Comparison of ENCODE assay signal across 17 cellular contexts in genomic region chr12:52946797-52947547, GRCh38. TPM values are rescaled to one million over a fixed set of nuclear protein-coding genes. Genes with fewer than 3 reads are reported as not detected.
DNase-seq lines count a peak whose midpoint lies in the region; ATAC-seq and TF ChIP-seq lines count a peak whose summit lies in the region.
"Had no signal": no experiment of that assay in that cellular context is flagged by ENCODE, and none has a peak within 500 bp of the region (broad histone marks: within the 10 kb centered on the region; RNA-seq: fewer than 3 reads in every experiment).

No MANE protein-coding gene starts in this region.

- H2BK20ac ChIP-seq in H9 (ENCODE audit: low read depth, low read length, poor library complexity, severe bottlenecking), result no peak overlapping the region

- H2AFZ ChIP-seq in H9 (ENCODE audit: low read length), result no peak overlapping the region

- TF ChIP-seq POLR2A in prostate gland (IDR thresholded peaks at IDR 0.05), result no peak

- no peak overlapping the region for H3K56ac ChIP-seq in H9 (ENCODE audit: insufficient read length, low read depth, low read length)

- intact Hi-C loops in prostate gland (cut with DNase I), result no loop called here

- H4K20me1 ChIP-seq in H9 (ENCODE audit: control insufficient read depth, insufficient read depth, insufficient read length), result no peaks in the 10 kb centered on the region

- peak overlapping the region; percentile 8 to 68 for H3K4me3 Mint-ChIP-seq in H9

- peaks cover 75 to 85% of the 10 kb centered on the region in 2 experiments for H3K4me1 Mint-ChIP-seq in H9

- peak overlapping the region; percentile 48; the same call in 1 of the 2 replicates for H3K14ac ChIP-seq in H9 (ENCODE audit: insufficient read depth, low read length)

- WGBS in H9 (ENCODE audit: extremely low coverage, insufficient read length, low lambda C conversion rate), result no CpG with 5 or more reads among the region's 10 CpGs
- WGBS in prostate gland, result 73% methylated on average over 10 of the region's 10 CpGs

- H3K18ac ChIP-seq in H9 (ENCODE audit: insufficient read length, low read depth, low read length), result peak overlapping the region; percentile 44

- POLR2A ChIA-PET in HEK293T (lab: Yijun Ruan, JAX), result interaction anchor here (0.7 to 1.2 kb wide), 3 partner anchors 10 to 42 kb away, joined by 3 read pairs; partner anchors contain the start of gene KRT8

- no peak overlapping the region for H2BK5ac ChIP-seq in H9 (ENCODE audit: insufficient read length, low read length)

- no peaks in the 10 kb centered on the region; a peak in 1 of 5 replicates for H3K9me3 Mint-ChIP-seq in H9
- H3K9me3 Mint-ChIP-seq: stimulated activated naive CD8-positive, alpha-beta T cell treated with anti-CD3 and anti-CD28 coated beads, Interleukin-15, Interleukin-2, amounts not matched to agents 100 ng/mL and 50 ng/mL, for 24 hours had no signal

- H3T11ph ChIP-seq in H9 (ENCODE audit: low read length), result no peak overlapping the region

- H2BK15ac ChIP-seq in H9 (ENCODE audit: low read depth, low read length), result no peak overlapping the region

- H3K27me3 Mint-ChIP-seq in H9 (ENCODE audit: low read depth), result no peaks in the 10 kb centered on the region

- no peak for TF ChIP-seq CTCF in H9 (conservative IDR thresholded peaks at IDR 0.05)
- no peak for TF ChIP-seq CTCF in prostate gland (IDR thresholded peaks at IDR 0.05)
- TF ChIP-seq CTCF in coronary artery (IDR thresholded peaks at IDR 0.05), result no peak

- peaks cover 25 to 28% (median 26%) of the 10 kb centered on the region in 3 experiments; a peak in 6 of 7 replicates for H3K36me3 Mint-ChIP-seq in H9 (ENCODE audit: insufficient read depth in 1 of 3, low read depth in 3 of 3)

- H3K27ac Mint-ChIP-seq in H9, result peak overlapping the region; percentile 55 to 96 (median 89); a peak in 6 of 7 replicates
- H3K27ac Mint-ChIP-seq: stimulated activated naive CD8-positive, alpha-beta T cell treated with anti-CD3 and anti-CD28 coated beads, Interleukin-15, Interleukin-2, amounts not matched to agents 100 ng/mL and 50 ng/mL, for 24 hours had no signal

- ATAC-seq in GM21367 (IDR thresholded peaks at IDR 0.05; ENCODE audit: unreplicated experiment), result no peak
- ATAC-seq: activated CD4-positive, CD25-positive, alpha-beta regulatory T cell treated with anti-CD3 and anti-CD28 coated beads, Interleukin-2, amount 50 U/mL, for 24 hours; heart right ventricle had no signal

- no peak overlapping the region for H3K27ac ChIP-seq in H9 (ENCODE audit: insufficient read length, low read depth, low read length)
- H3K27ac ChIP-seq in SK-N-MC, result peak overlapping the region; percentile 91
- peak overlapping the region; percentile 47 for H3K27ac ChIP-seq in iPS-18a (ENCODE audit: low read length)
- H3K27ac ChIP-seq in prostate gland, result peak overlapping the region; percentile 42 to 56
- H3K27ac ChIP-seq in coronary artery, result peak overlapping the region in 1 of 2 donors; percentile 81
- H3K27ac ChIP-seq: heart right ventricle, HL-60 had no signal

- H4K91ac ChIP-seq in H9 (ENCODE audit: insufficient read length, low read depth, low read length), result no peak overlapping the region

- H3K23me2 ChIP-seq in H9 (ENCODE audit: insufficient read length, low read depth, low read length, poor library complexity, severe bottlenecking), result peaks cover 14% of the 10 kb centered on the region

- no peak overlapping the region for H4K5ac ChIP-seq in H9 (ENCODE audit: insufficient read length, low read depth, low read length)

- H3K79me1 ChIP-seq in H9 (ENCODE audit: insufficient read depth, low read depth, low read length, poor library complexity, severe bottlenecking), result peaks cover 4% of the 10 kb centered on the region

- peaks cover 10% of the 10 kb centered on the region; the same call in 1 of the 2 replicates for H3K79me2 ChIP-seq in H9 (ENCODE audit: insufficient read depth, low read length)

- DNase-seq in H9, result peak; percentile 47
- no peak for DNase-seq in SK-N-MC (ENCODE audit: low read depth, low spot score)
- DNase-seq in prostate gland (ENCODE audit: low spot score), result no peak
- no peak for DNase-seq in HEK293T (ENCODE audit: extremely low spot score)
- DNase-seq in NCI-H82 treated with DMSO at 0.1 percent for 48 hours (lab: John Stamatoyannopoulos, UW; ENCODE audit: unreplicated experiment), result no peak
- no peak for DNase-seq in coronary artery (ENCODE audit: low spot score)
- DNase-seq: activated T-cell treated with anti-CD3 and anti-CD28 coated beads, Interleukin-2, amount 50 U/mL, for 1 hour; heart right ventricle; NCI-H1092; NCI-H524 treated with DMSO at 0.1 percent for 48 hours; stimulated activated CD4-positive, alpha-beta T cell treated with anti-CD3 and anti-CD28 coated beads, Interleukin-4, amount 100 ng/mL, for 24 hours had no signal

- H3K9ac ChIP-seq in H9 (ENCODE audit: extremely low read depth, insufficient read length, low read length), result no peak overlapping the region
- H3K9ac ChIP-seq in SK-N-MC (ENCODE audit: insufficient read length), result peak overlapping the region; percentile 75
- H3K9ac ChIP-seq in iPS-18a (ENCODE audit: low read length), result peak overlapping the region; percentile 45

- H3K4ac ChIP-seq in H9 (ENCODE audit: low read depth, low read length), result no peak overlapping the region; the same call in 1 of the 2 replicates

- H3K36me3 ChIP-seq in SK-N-MC (ENCODE audit: insufficient read depth, low read length) (peaks cover 20% of the 10 kb centered on the region), iPS-18a (ENCODE audit: control insufficient read depth, low read depth, low read length) (peaks cover 20% of the 10 kb centered on the region), prostate gland (no peaks in the 10 kb centered on the region)
- H3K36me3 ChIP-seq: heart right ventricle had no signal

- CTCF ChIA-PET in HEK293T (lab: Yijun Ruan, JAX), result interaction anchor here (0.8 to 2.0 kb wide), 3 partner anchors 18 to 62 kb away, joined by 3 to 7 read pairs (median 4); no protein-coding TSS in a partner anchor

- H3K4me1 ChIP-seq in H9 (ENCODE audit: insufficient read depth, low read length) (peaks cover 22% of the 10 kb centered on the region), iPS-18a (ENCODE audit: control insufficient read depth, low read depth, low read length) (peaks cover 46% of the 10 kb centered on the region), prostate gland (replicated peaks) (peaks cover 3% of the 10 kb centered on the region)

- no peaks in the 10 kb centered on the region for H3K27me3 ChIP-seq in H9 (ENCODE audit: insufficient read depth, low read length)
- no peaks in the 10 kb centered on the region for H3K27me3 ChIP-seq in iPS-18a (ENCODE audit: control insufficient read depth, insufficient read depth, low read length)
- H3K27me3 ChIP-seq in prostate gland (replicated peaks; ENCODE audit: insufficient read depth), result no peaks in the 10 kb centered on the region

- no peak overlapping the region for H2BK12ac ChIP-seq in H9 (ENCODE audit: insufficient read length, low read depth, low read length)

- no peak overlapping the region for H3K4me2 ChIP-seq in H9 (ENCODE audit: insufficient read depth, insufficient read length, low read length)

- no peak overlapping the region for H2BK120ac ChIP-seq in H9 (ENCODE audit: low read depth, low read length, poor library complexity, severe bottlenecking)

- peak overlapping the region; percentile 73; the same call in 1 of the 2 replicates for H3K4me3 ChIP-seq in SK-N-MC
- H3K4me3 ChIP-seq in iPS-18a (ENCODE audit: low read length), result peak overlapping the region; percentile 35
- no peak overlapping the region for H3K4me3 ChIP-seq in prostate gland
- no peak overlapping the region for H3K4me3 ChIP-seq in coronary artery
- H3K4me3 ChIP-seq: heart right ventricle, lung had no signal

- no peak overlapping the region for H4K8ac ChIP-seq in H9 (replicated peaks; ENCODE audit: insufficient read length, low read depth, low read length)

- peak overlapping the region; percentile 55 for H2AK5ac ChIP-seq in H9 (ENCODE audit: insufficient read length, low read length)

- H3K9me3 ChIP-seq in H9 (ENCODE audit: control insufficient read depth, low read depth, low read length), result no peaks in the 10 kb centered on the region
- H3K9me3 ChIP-seq in SK-N-MC (ENCODE audit: low read depth, low read length), result no peaks in the 10 kb centered on the region
- H3K9me3 ChIP-seq in iPS-18a (ENCODE audit: control insufficient read depth, low read depth, low read length), result no peaks in the 10 kb centered on the region
- H3K9me3 ChIP-seq in prostate gland, result no peaks in the 10 kb centered on the region
- H3K9me3 ChIP-seq: heart right ventricle had no signal

- H3K23ac ChIP-seq in H9 (ENCODE audit: insufficient read length, low read depth, low read length), result no peak overlapping the region

TF ChIP-seq in HEK293T, 16 proteins besides CTCF, POLR2A, EP300 and RAD21:
- TF ChIP-seq SUZ12 (IDR thresholded peaks at IDR 0.05), result no peak
- TF ChIP-seq FOXA1 (IDR thresholded peaks at IDR 0.05), result no peak
- no peak for TF ChIP-seq NFRKB (IDR thresholded peaks at IDR 0.05)
- no peak for TF ChIP-seq ARNT (IDR thresholded peaks at IDR 0.05)
- TF ChIP-seq ZNF384 (IDR thresholded peaks at IDR 0.05), result no peak
- no peak for TF ChIP-seq L3MBTL2 (conservative IDR thresholded peaks at IDR 0.05)
- no peak for TF ChIP-seq SP1 (IDR thresholded peaks at IDR 0.05)
- TF ChIP-seq FOXK2 (IDR thresholded peaks at IDR 0.05), result no peak
- no peak for TF ChIP-seq FOXM1 (IDR thresholded peaks at IDR 0.05; ENCODE audit: borderline replicate concordance)
- no peak for TF ChIP-seq TARDBP (IDR thresholded peaks at IDR 0.05)
- no peak for TF ChIP-seq PKNOX1 (IDR thresholded peaks at IDR 0.05)
- no peak for TF ChIP-seq LEF1 (IDR thresholded peaks at IDR 0.05; ENCODE audit: borderline replicate concordance)
- TF ChIP-seq HDGF (IDR thresholded peaks at IDR 0.05; ENCODE audit: borderline replicate concordance), result no peak
- TF ChIP-seq ELF4 (IDR thresholded peaks at IDR 0.05), result no peak
- no peak for TF ChIP-seq CTBP1 (IDR thresholded peaks at IDR 0.05; ENCODE audit: borderline replicate concordance)
- no peak for TF ChIP-seq BHLHE40 (IDR thresholded peaks at IDR 0.05; ENCODE audit: borderline replicate concordance)

RNA-seq across cellular contexts. Expression of gene KRT18, which starts 1.9 kb away (rescaled TPM):
- 245 and 263 TPM in 2 replicates for total RNA-seq in H9 (2021)
- total RNA-seq in prostate gland, result 100 to 1,000 TPM; 211 to 737 TPM

RNA-seq across cellular contexts. Expression of gene KRT8, which starts 42.1 kb away (rescaled TPM):
- total RNA-seq in H9 (2021) (244 and 247 TPM in 2 replicates), prostate gland (100 to 1,000 TPM; 182 to 536 TPM)

RNA-seq across cellular contexts. Expression of gene EIF4B, which starts 59.3 kb away (rescaled TPM):
- 713 and 723 TPM in 2 replicates for total RNA-seq in H9 (2021)
- total RNA-seq in prostate gland, result 100 to 1,000 TPM; 419 to 458 TPM

Comparison
In these comparisons a context has a peak if more than half of its experiments do, and no peak if none do; other contexts are left out.
1. H3K4me3 ChIP-seq: peak in SK-N-MC (single experiment) and iPS-18a (single experiment); none in prostate gland (0 of 2) and coronary artery (single experiment).